In the genomic region with DNA sequence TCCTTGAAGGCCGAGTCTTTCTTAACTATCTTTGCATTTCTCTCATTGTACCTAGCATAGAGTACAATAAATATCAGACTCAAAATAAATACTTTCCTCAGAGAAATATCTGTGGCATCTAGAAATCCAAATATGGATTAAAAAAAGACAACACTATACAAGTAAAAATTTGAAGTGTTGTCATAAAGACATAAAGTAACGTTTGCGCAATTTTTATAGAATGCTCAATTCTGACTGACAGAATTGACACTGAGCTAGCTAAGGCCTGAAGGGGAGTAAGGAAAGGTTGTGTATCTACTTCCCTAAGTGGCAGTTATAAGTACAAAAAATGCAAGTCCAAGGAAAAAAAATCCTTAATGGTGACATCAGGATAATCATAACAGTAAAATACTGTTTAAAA, we compare ENCODE assay signal across 2 cellular contexts.
TF ChIP-seq lines count a peak whose summit lies in the region.

No MANE protein-coding gene starts in this region.

TF ChIP-seq in SK-N-SH, 30 proteins besides CTCF, POLR2A, EP300 and RAD21 (continued from another document):
- TF ChIP-seq, protein P1, sequence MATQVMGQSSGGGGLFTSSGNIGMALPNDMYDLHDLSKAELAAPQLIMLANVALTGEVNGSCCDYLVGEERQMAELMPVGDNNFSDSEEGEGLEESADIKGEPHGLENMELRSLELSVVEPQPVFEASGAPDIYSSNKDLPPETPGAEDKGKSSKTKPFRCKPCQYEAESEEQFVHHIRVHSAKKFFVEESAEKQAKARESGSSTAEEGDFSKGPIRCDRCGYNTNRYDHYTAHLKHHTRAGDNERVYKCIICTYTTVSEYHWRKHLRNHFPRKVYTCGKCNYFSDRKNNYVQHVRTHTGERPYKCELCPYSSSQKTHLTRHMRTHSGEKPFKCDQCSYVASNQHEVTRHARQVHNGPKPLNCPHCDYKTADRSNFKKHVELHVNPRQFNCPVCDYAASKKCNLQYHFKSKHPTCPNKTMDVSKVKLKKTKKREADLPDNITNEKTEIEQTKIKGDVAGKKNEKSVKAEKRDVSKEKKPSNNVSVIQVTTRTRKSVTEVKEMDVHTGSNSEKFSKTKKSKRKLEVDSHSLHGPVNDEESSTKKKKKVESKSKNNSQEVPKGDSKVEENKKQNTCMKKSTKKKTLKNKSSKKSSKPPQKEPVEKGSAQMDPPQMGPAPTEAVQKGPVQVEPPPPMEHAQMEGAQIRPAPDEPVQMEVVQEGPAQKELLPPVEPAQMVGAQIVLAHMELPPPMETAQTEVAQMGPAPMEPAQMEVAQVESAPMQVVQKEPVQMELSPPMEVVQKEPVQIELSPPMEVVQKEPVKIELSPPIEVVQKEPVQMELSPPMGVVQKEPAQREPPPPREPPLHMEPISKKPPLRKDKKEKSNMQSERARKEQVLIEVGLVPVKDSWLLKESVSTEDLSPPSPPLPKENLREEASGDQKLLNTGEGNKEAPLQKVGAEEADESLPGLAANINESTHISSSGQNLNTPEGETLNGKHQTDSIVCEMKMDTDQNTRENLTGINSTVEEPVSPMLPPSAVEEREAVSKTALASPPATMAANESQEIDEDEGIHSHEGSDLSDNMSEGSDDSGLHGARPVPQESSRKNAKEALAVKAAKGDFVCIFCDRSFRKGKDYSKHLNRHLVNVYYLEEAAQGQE (IDR thresholded peaks at IDR 0.05; ENCODE audit: low read depth, low read length): no peak
- TF ChIP-seq, protein P2, sequence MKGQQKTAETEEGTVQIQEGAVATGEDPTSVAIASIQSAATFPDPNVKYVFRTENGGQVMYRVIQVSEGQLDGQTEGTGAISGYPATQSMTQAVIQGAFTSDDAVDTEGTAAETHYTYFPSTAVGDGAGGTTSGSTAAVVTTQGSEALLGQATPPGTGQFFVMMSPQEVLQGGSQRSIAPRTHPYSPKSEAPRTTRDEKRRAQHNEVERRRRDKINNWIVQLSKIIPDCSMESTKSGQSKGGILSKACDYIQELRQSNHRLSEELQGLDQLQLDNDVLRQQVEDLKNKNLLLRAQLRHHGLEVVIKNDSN (IDR thresholded peaks at IDR 0.05; ENCODE audit: borderline replicate concordance, low read depth): no peak

TF ChIP-seq in SK-N-SH treated with all-trans-retinoic acid at 6 μM for 48 hours, 23 proteins besides CTCF, POLR2A, EP300 and RAD21 (continued from another document):
- TF ChIP-seq ZFP3 (CRISPR knock-in tag; IDR thresholded peaks at IDR 0.05) (no peak), TCF4 (CRISPR knock-in tag; IDR thresholded peaks at IDR 0.05; ENCODE audit: borderline replicate concordance) (no peak), SNAI2 (CRISPR knock-in tag; IDR thresholded peaks at IDR 0.05) (no peak)
- TF ChIP-seq, protein P3, sequence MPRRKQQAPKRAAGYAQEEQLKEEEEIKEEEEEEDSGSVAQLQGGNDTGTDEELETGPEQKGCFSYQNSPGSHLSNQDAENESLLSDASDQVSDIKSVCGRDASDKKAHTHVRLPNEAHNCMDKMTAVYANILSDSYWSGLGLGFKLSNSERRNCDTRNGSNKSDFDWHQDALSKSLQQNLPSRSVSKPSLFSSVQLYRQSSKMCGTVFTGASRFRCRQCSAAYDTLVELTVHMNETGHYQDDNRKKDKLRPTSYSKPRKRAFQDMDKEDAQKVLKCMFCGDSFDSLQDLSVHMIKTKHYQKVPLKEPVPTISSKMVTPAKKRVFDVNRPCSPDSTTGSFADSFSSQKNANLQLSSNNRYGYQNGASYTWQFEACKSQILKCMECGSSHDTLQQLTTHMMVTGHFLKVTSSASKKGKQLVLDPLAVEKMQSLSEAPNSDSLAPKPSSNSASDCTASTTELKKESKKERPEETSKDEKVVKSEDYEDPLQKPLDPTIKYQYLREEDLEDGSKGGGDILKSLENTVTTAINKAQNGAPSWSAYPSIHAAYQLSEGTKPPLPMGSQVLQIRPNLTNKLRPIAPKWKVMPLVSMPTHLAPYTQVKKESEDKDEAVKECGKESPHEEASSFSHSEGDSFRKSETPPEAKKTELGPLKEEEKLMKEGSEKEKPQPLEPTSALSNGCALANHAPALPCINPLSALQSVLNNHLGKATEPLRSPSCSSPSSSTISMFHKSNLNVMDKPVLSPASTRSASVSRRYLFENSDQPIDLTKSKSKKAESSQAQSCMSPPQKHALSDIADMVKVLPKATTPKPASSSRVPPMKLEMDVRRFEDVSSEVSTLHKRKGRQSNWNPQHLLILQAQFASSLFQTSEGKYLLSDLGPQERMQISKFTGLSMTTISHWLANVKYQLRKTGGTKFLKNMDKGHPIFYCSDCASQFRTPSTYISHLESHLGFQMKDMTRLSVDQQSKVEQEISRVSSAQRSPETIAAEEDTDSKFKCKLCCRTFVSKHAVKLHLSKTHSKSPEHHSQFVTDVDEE (CRISPR knock-in tag; IDR thresholded peaks at IDR 0.05): no peak
